In genomic region chr9:1707291-1707690, GRCh38 we compare ENCODE assay signal across 24 cellular contexts.
DNase-seq lines count a peak whose midpoint lies in the region; ATAC-seq and TF ChIP-seq lines count a peak whose summit lies in the region.
"Had no signal": no experiment of that assay in that cellular context is flagged by ENCODE, and none has a peak within 500 bp of the region (broad histone marks: within the 10 kb centered on the region; RNA-seq: fewer than 3 reads in every experiment).

No MANE protein-coding gene starts in this region.

- no peak for TF ChIP-seq POLR2A in sigmoid colon (IDR thresholded peaks at IDR 0.05)

- no peaks in the 10 kb centered on the region for H3K4me1 ChIP-seq in sigmoid colon

- H3K36me3 ChIP-seq in sigmoid colon: no peaks in the 10 kb centered on the region
- H3K36me3 ChIP-seq: thoracic aorta had no signal

- no peaks in the 10 kb centered on the region for H3K27me3 ChIP-seq in sigmoid colon

- H3K4me3 ChIP-seq in sigmoid colon: no peak overlapping the region
- H3K4me3 ChIP-seq: GM12878, PC-9, thoracic aorta had no signal

- H3K27ac ChIP-seq in sigmoid colon: no peak overlapping the region
- H3K27ac ChIP-seq: PC-9, thoracic aorta had no signal

- no peak for TF ChIP-seq CTCF in sigmoid colon (IDR thresholded peaks at IDR 0.05)

- TF ChIP-seq EP300 in sigmoid colon (IDR thresholded peaks at IDR 0.05): no peak

- DNase-seq in DMS153 treated with DMSO at 0.1 percent for 48 hours (lab: John Stamatoyannopoulos, UW; ENCODE audit: unreplicated experiment): peak; percentile 28
- peak; percentile 15 for DNase-seq in HPDE6-E6E7 (ENCODE audit: extremely low spot score)
- peak; percentile 85 for DNase-seq in NCI-H748 (lab: John Stamatoyannopoulos, UW; ENCODE audit: unreplicated experiment)
- DNase-seq in iPS-NIHi11 (ENCODE audit: low spot score): peak; percentile 12
- no peak for DNase-seq in sigmoid colon
- no peak for DNase-seq in SIG-M5 (lab: John Stamatoyannopoulos, UW)
- DNase-seq: activated CD4-positive, alpha-beta T cell treated with anti-CD3 and anti-CD28 coated beads for 4 hours; anterior cingulate cortex; CD4-positive, alpha-beta T cell; DND-41; erythroblast; foreskin melanocyte; H9; hippocampal formation; IMR-90; NCI-H1930; PC-9; small intestine; stimulated activated CD4-positive, alpha-beta T cell treated with anti-CD3 and anti-CD28 coated beads, Interleukin-2, amount 100 ng/mL, for 24 hours; stimulated activated naive B cell treated with anti-CD40 and anti-IgM and Interleukin-4, amounts not matched to agents 10 μg/mL and 1 μg/mL and 100 μg/mL, for 72 hours; T-helper 17 cell had no signal

- ATAC-seq in HG03025 (IDR thresholded peaks at IDR 0.05; ENCODE audit: low FRiP score, unreplicated experiment): no peak
- ATAC-seq: GM12878; stimulated activated naive B cell treated with anti-CD40 and anti-IgM and Interleukin-4, amounts not matched to agents 10 μg/mL and 1 μg/mL and 100 μg/mL, for 72 hours; T-helper 17 cell had no signal

- intact Hi-C loops in sigmoid colon (cut with DNase I): no loop called here

- 17 to 62% methylated on average over 1 of the region's 1 CpG for WGBS in sigmoid colon, 2 donors

- no peaks in the 10 kb centered on the region for H3K9me3 ChIP-seq in sigmoid colon
- H3K9me3 ChIP-seq: thoracic aorta had no signal

Comparison
In these comparisons a context has a peak if more than half of its experiments do, and no peak if none do; other contexts are left out.
1. DNase-seq: peak in DMS153 treated with DMSO at 0.1 percent for 48 hours (single experiment), HPDE6-E6E7 (single experiment), NCI-H748 (single experiment) and iPS-NIHi11 (single experiment); none in sigmoid colon (single experiment) and SIG-M5 (single experiment).